In the genomic region with DNA sequence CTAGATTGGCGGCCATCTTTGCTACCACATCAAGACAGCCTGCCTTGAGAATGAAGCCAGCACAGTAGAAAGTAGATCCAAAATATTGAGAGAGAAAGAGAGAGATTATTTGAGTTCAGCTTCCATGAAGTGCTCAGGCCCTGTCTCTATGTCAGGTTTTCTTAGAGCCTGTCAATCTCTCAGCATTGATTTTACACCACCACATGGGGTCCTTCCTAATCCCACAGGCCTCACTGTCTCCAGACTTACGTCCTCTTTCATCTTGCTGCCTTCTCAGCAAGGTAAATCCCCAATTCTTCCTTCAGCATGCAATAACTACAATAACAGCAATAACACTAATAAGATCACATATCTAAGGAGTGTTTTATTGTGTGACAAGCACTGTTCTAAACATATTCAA, we compare ENCODE assay signal across 33 cellular contexts. TPM values are rescaled to one million over a fixed set of nuclear protein-coding genes. Genes with fewer than 3 reads are reported as not detected.
"Had no signal": no experiment of that assay in that cellular context is flagged by ENCODE, and none has a peak within 500 bp of the region (broad histone marks: within the 10 kb centered on the region; RNA-seq: fewer than 3 reads in every experiment).

No MANE protein-coding gene starts in this region.

- H3K27me3 ChIP-seq: gastroesophageal sphincter, heart left ventricle, hepatocyte, left lung, ovary, spleen, transverse colon, upper lobe of right lung, uterus had no signal

- H3K4me3 Mint-ChIP-seq: naive thymus-derived CD4-positive, alpha-beta T cell; nephron; stimulated activated naive B cell treated with anti-CD40 and anti-IgM and Interleukin-4, amounts not matched to agents 10 μg/mL and 1 μg/mL and 100 μg/mL, for 72 hours; stimulated activated naive CD8-positive, alpha-beta T cell treated with anti-CD3 and anti-CD28 coated beads, Interleukin-15, Interleukin-2, amounts not matched to agents 100 ng/mL and 50 ng/mL, for 24 hours had no signal

- FAIRE-seq: colon, islet of Langerhans had no signal

- H3K9me3 Mint-ChIP-seq: naive thymus-derived CD4-positive, alpha-beta T cell; nephron; stimulated activated naive B cell treated with anti-CD40 and anti-IgM and Interleukin-4, amounts not matched to agents 10 μg/mL and 1 μg/mL and 100 μg/mL, for 72 hours; stimulated activated naive CD8-positive, alpha-beta T cell treated with anti-CD3 and anti-CD28 coated beads, Interleukin-15, Interleukin-2, amounts not matched to agents 100 ng/mL and 50 ng/mL, for 24 hours had no signal

- H3K4me1 Mint-ChIP-seq: stimulated activated naive B cell treated with anti-CD40 and anti-IgM and Interleukin-4, amounts not matched to agents 10 μg/mL and 1 μg/mL and 100 μg/mL, for 72 hours had no signal

- H3K27ac ChIP-seq: dorsolateral prefrontal cortex, epithelial cell of prostate, gastroesophageal sphincter, heart left ventricle, hepatocyte, left lung, ovary, psoas muscle, skin epidermis, spleen, transverse colon, upper lobe of right lung, uterus had no signal

- H3K4me1 ChIP-seq: gastroesophageal sphincter, heart left ventricle, left lung, psoas muscle, spleen, transverse colon, upper lobe of right lung, uterus had no signal

- H2AFZ ChIP-seq: hepatocyte had no signal

- H3K4me3 ChIP-seq: dorsolateral prefrontal cortex, gastroesophageal sphincter, heart left ventricle, hepatocyte, left lung, ovary, psoas muscle, skin epidermis, spleen, transverse colon, upper lobe of right lung, uterus had no signal

- H3K36me3 ChIP-seq: gastroesophageal sphincter, left lung, ovary, transverse colon, upper lobe of right lung, uterus had no signal

- H3K36me3 Mint-ChIP-seq: naive thymus-derived CD4-positive, alpha-beta T cell; stimulated activated naive B cell treated with anti-CD40 and anti-IgM and Interleukin-4, amounts not matched to agents 10 μg/mL and 1 μg/mL and 100 μg/mL, for 72 hours had no signal

- H3K27me3 Mint-ChIP-seq: stimulated activated naive CD8-positive, alpha-beta T cell treated with anti-CD3 and anti-CD28 coated beads, Interleukin-15, Interleukin-2, amounts not matched to agents 100 ng/mL and 50 ng/mL, for 24 hours had no signal

- DNase-seq: dorsolateral prefrontal cortex; effector CD4-positive, alpha-beta T cell; foreskin fibroblast; heart left ventricle; left cardiac atrium; left lung; mesenchymal stem cell; midbrain; naive thymus-derived CD4-positive, alpha-beta T cell; occipital lobe; ovary; posterior cingulate gyrus; psoas muscle; right cardiac atrium; spleen; stimulated activated CD4-positive, alpha-beta T cell treated with anti-CD3 and anti-CD28 coated beads, Interleukin-4, amount 100 ng/mL, for 4 hours; stimulated activated naive B cell treated with anti-CD40 and anti-IgM and Interleukin-4, amounts not matched to agents 10 μg/mL and 1 μg/mL and 100 μg/mL, for 72 hours; transverse colon; upper lobe of right lung; uterus had no signal

- H3K27ac Mint-ChIP-seq: nephron; stimulated activated naive B cell treated with anti-CD40 and anti-IgM and Interleukin-4, amounts not matched to agents 10 μg/mL and 1 μg/mL and 100 μg/mL, for 72 hours; stimulated activated naive CD8-positive, alpha-beta T cell treated with anti-CD3 and anti-CD28 coated beads, Interleukin-15, Interleukin-2, amounts not matched to agents 100 ng/mL and 50 ng/mL, for 24 hours had no signal

- H3K79me2 ChIP-seq: hepatocyte had no signal

- H3K4me2 ChIP-seq: hepatocyte had no signal

- H3K9me3 ChIP-seq: gastroesophageal sphincter, heart left ventricle, left lung, ovary, psoas muscle, spleen, transverse colon, upper lobe of right lung, uterus had no signal

- ATAC-seq: esophagus mucosa; gastroesophageal sphincter; heart left ventricle; left cardiac atrium; left lung; naive thymus-derived CD4-positive, alpha-beta T cell; psoas muscle; right cardiac atrium; stimulated activated naive B cell treated with anti-CD40 and anti-IgM and Interleukin-4, amounts not matched to agents 10 μg/mL and 1 μg/mL and 100 μg/mL, for 72 hours; upper lobe of right lung had no signal

RNA-seq across cellular contexts. Expression of a gene that starts 21.0 kb away (rescaled TPM):
- total RNA-seq: esophagus mucosa, kidney epithelial cell had no signal
- polyA plus RNA-seq: naive thymus-derived CD4-positive, alpha-beta T cell had no signal

RNA-seq across cellular contexts. Expression of a gene that starts 27.8 kb away (rescaled TPM):
- total RNA-seq: esophagus mucosa; gastroesophageal sphincter; heart left ventricle; kidney epithelial cell; left cardiac atrium; left lung; lower leg skin; lung microvascular endothelial cell; naive thymus-derived CD4-positive, alpha-beta T cell; occipital lobe; ovary; psoas muscle; renal cortical epithelial cell; right cardiac atrium; spleen; upper lobe of right lung; uterus had no signal
- polyA plus RNA-seq: heart left ventricle; naive thymus-derived CD4-positive, alpha-beta T cell; ovary; psoas muscle; right cardiac atrium had no signal
